In the genomic region with DNA sequence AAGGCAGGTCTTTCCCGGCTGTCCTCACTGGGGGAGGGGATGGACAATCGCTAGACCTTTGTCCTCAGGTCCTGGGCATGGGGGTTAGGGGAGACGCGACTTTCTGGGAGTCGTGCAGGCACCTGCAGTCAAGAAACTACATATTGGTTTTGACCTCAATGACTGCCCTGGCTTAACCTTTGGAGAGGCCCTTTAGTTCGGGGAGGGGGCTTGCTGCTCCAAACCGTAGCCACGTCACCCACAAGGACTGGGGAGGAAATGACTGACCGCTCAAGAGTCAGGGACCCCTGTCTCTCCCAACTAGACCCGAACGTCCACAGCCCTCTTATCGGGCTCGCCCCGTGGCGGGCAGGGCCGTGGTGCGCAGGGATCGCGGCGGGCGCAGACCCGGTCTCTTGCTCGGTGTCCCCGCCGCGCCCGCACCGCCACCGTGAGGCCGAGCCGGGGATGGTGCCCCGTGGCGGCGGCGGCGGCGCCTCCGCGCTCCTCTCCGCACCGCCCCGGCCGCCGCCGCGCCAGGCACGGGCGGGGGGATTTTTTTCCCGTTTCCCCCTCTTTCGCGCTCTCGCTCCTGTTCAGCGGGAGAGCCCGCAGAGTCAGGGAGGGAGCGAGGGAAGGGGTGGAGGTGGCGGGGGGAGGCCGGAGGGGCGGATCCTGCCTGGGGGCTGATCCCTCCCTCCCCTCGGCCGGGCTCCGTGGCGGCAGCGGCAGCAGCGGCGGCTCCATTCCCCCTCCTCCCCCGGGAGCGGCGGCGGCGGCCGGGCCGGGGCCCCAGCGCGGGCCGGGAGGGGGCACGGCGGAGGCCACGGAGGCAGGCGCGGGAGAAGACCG, we compare ENCODE assay signal across 8 cellular contexts. TPM values are rescaled to one million over a fixed set of nuclear protein-coding genes. Genes with fewer than 3 reads are reported as not detected.
DNase-seq lines count a peak whose midpoint lies in the region; ATAC-seq and FAIRE-seq lines count a peak whose summit lies in the region.

A gene (plus strand): TSS at position 696 of the 831 bp plus-strand sequence. CDS start 3,579 bp downstream, outside the sequence.

- H2BK15ac ChIP-seq in neuronal stem cell (ENCODE audit: low read length) = peak within 1 kb of the TSS; percentile 45

- DNase-seq in DMS53 (lab: John Stamatoyannopoulos, UW) (peak; percentile 86), LoVo (ENCODE audit: low spot score) (peak; percentile 68), SJCRH30 (peak; percentile 78 to 80), frontal cortex (ENCODE audit: low spot score in 2 of 2) (peak; percentile 78 to 90), neuronal stem cell (ENCODE audit: low spot score) (peak; percentile 74), stromal cell of bone marrow (ENCODE audit: low read depth) (peak; percentile 49)
- DNase-seq in activated naive CD4-positive, alpha-beta T cell (lab: John Stamatoyannopoulos, UW) = peak; percentile 52 to 73 (median 56)

- H3K18ac ChIP-seq in neuronal stem cell (ENCODE audit: low read length) = peak within 1 kb of the TSS; percentile 96

- peak within 1 kb of the TSS; percentile 85 for H3K9ac ChIP-seq in neuronal stem cell (ENCODE audit: low read depth, low read length, poor library complexity)

- H3K14ac ChIP-seq in neuronal stem cell (ENCODE audit: low read length) = no peak within 1 kb of the TSS

- H3K4me1 ChIP-seq in SJCRH30 (no peaks in the 10 kb centered on the region), neuronal stem cell (ENCODE audit: control insufficient read depth in 2 of 2, insufficient read depth in 1 of 2, low read depth in 1 of 2, low read length in 2 of 2) (peaks cover 1 to 4% of the 10 kb centered on the region in 2 donors)

- H2AK5ac ChIP-seq in neuronal stem cell (ENCODE audit: low read depth, low read length) = peak within 1 kb of the TSS; percentile 58

- no peak within 1 kb of the TSS for H4K8ac ChIP-seq in neuronal stem cell (ENCODE audit: low read depth, low read length)

- WGBS in neuronal stem cell (ENCODE audit: extremely low coverage in 2 of 2, insufficient read length in 2 of 2, insufficient replicate concordance in 1 of 2), 2 donors = no CpG with 5 or more reads among the region's 81 CpGs

- peak within 1 kb of the TSS; percentile 79 for H3K4me2 ChIP-seq in neuronal stem cell (ENCODE audit: insufficient read depth, low read length, poor library complexity, severe bottlenecking)

- no peaks in the 10 kb centered on the region for H3K27me3 ChIP-seq in SJCRH30
- H3K27me3 ChIP-seq in neuronal stem cell (ENCODE audit: control insufficient read depth in 3 of 3, insufficient read depth in 3 of 3, low read depth in 1 of 3, low read length in 3 of 3) = no peaks in the 10 kb centered on the region

- H2BK5ac ChIP-seq in neuronal stem cell (ENCODE audit: low read length) = peak within 1 kb of the TSS; percentile 44

- peak; percentile 52 for ATAC-seq in GM21786 (IDR thresholded peaks at IDR 0.05; ENCODE audit: unreplicated experiment)

- H3K27ac ChIP-seq in SJCRH30 (peak within 1 kb of the TSS; percentile 81), neuronal stem cell (replicated peaks; ENCODE audit: low read length) (peak within 1 kb of the TSS; percentile 93)

- H3K79me1 ChIP-seq in neuronal stem cell (ENCODE audit: low read depth, low read length) = peaks cover 13% of the 10 kb centered on the region

- no peak within 1 kb of the TSS for H4K91ac ChIP-seq in neuronal stem cell (ENCODE audit: low read depth, low read length, poor library complexity)

- H3K4ac ChIP-seq in neuronal stem cell (ENCODE audit: low read length) = no peak within 1 kb of the TSS

- FAIRE-seq in frontal cortex (lab: Jason Lieb, UNC) = no peak

- H3K9me3 ChIP-seq in SJCRH30 (replicated peaks) (no peaks in the 10 kb centered on the region), neuronal stem cell (replicated peaks in 1 of 2; ENCODE audit: control insufficient read depth in 2 of 2, insufficient read depth in 1 of 2, low read depth in 1 of 2, low read length in 2 of 2) (peaks cover 0 to 22% of the 10 kb centered on the region in 2 donors)

- H2AFZ ChIP-seq in neuronal stem cell (ENCODE audit: low read length) = peak within 1 kb of the TSS; percentile 80

- H3K36me3 ChIP-seq in SJCRH30 = peaks cover 14% of the 10 kb centered on the region
- peaks cover 14 to 36% of the 10 kb centered on the region in 2 donors for H3K36me3 ChIP-seq in neuronal stem cell (replicated peaks in 1 of 2; ENCODE audit: control insufficient read depth in 2 of 2, insufficient read depth in 2 of 2, low read length in 2 of 2)

- H3K23ac ChIP-seq in neuronal stem cell (ENCODE audit: low read depth, low read length, poor library complexity) = peak within 1 kb of the TSS; percentile 83

- H3K4me3 ChIP-seq in SJCRH30 (peak within 1 kb of the TSS; percentile 82), neuronal stem cell (ENCODE audit: low read length in 2 of 2) (peak within 1 kb of the TSS; percentile 50 to 90)

- H2BK120ac ChIP-seq in neuronal stem cell (ENCODE audit: low read depth, low read length) = peak within 1 kb of the TSS; percentile 64

- H2BK12ac ChIP-seq in neuronal stem cell (ENCODE audit: low read length) = no peak within 1 kb of the TSS

RNA-seq across cellular contexts. Expression of the gene that starts here (rescaled TPM):
- 15.8 and 16.9 TPM in 2 replicates for total RNA-seq in SJCRH30 (2014; rRNA removed; shearing (Covaris generic))
- total RNA-seq in frontal cortex = 17.9 TPM
- polyA plus RNA-seq in neuronal stem cell (2013, experiment 1 of 2) = 20.5 TPM
- 20.4 TPM for polyA plus RNA-seq in neuronal stem cell (2013, experiment 2 of 2)

Comparison
In these comparisons a context has a peak if more than half of its experiments do, and no peak if none do; other contexts are left out.
1. Peak in every context shown above with its lines: DNase-seq, ATAC-seq, H3K4me3 ChIP-seq and H3K27ac ChIP-seq.